In the genomic region with DNA sequence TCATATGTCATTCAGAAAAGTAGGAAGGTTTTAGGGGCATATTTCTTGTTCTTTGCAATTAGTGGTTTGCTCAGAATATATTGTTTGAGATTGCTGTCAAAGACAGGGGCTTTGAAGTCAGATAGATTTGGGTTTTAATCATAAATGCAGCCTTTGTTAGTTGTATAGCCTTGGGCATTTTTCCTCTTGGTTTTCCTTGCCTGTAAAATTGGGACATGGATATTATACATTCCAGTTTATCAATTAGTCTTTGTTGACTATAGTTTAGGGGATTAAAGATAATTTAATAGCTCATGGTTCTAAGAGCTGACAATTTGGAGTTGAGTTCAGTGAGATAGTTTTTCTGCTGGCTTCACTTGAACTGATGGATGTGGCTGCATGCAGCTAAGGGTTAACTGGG, we compare ENCODE assay signal across 16 cellular contexts.
DNase-seq lines count a peak whose midpoint lies in the region; ATAC-seq lines count a peak whose summit lies in the region.
"Had no signal": no experiment of that assay in that cellular context is flagged by ENCODE, and none has a peak within 500 bp of the region (broad histone marks: within the 10 kb centered on the region; RNA-seq: fewer than 3 reads in every experiment).

No MANE protein-coding gene starts in this region.

- DNase-seq in NCI-H1048 (lab: John Stamatoyannopoulos, UW): peak; percentile 64
- peak; percentile 30 for DNase-seq in epidermal melanocyte (ENCODE audit: insufficient read length, low spot score)
- DNase-seq in HPDE6-E6E7 (ENCODE audit: extremely low spot score): no peak
- DNase-seq in RKO (ENCODE audit: low spot score): no peak
- DNase-seq: 8988T; ACHN; BE2C; C1 segment of cervical spinal cord; Caco-2; Calu3; CD4-positive, alpha-beta memory T cell; CD4-positive, CD25-positive, alpha-beta regulatory T cell; CD8-positive, alpha-beta memory T cell; DMS79 treated with DMSO at 0.1 percent for 48 hours; GF-D8 had no signal

- no peak for ATAC-seq in HG02623 (IDR thresholded peaks at IDR 0.05; ENCODE audit: unreplicated experiment)

Comparison
In these comparisons a context has a peak if more than half of its experiments do, and no peak if none do; other contexts are left out.
1. DNase-seq: peak in NCI-H1048 (single experiment) and epidermal melanocyte (single experiment); none in HPDE6-E6E7 (single experiment) and RKO (single experiment).